ENCODE assay signal across 2 cellular contexts in genomic region chr6:699319-699718, GRCh38.
TF ChIP-seq lines count a peak whose summit lies in the region.

No MANE protein-coding gene starts in this region.

TF ChIP-seq in IMR-90, 13 proteins besides CTCF, POLR2A, EP300 and RAD21:
- TF ChIP-seq CHD1 (IDR thresholded peaks at IDR 0.05; ENCODE audit: low read depth, low read length) = no peak
- TF ChIP-seq, protein P1, sequence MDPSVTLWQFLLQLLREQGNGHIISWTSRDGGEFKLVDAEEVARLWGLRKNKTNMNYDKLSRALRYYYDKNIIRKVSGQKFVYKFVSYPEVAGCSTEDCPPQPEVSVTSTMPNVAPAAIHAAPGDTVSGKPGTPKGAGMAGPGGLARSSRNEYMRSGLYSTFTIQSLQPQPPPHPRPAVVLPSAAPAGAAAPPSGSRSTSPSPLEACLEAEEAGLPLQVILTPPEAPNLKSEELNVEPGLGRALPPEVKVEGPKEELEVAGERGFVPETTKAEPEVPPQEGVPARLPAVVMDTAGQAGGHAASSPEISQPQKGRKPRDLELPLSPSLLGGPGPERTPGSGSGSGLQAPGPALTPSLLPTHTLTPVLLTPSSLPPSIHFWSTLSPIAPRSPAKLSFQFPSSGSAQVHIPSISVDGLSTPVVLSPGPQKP (IDR thresholded peaks at IDR 0.05; ENCODE audit: borderline replicate concordance, low read depth, low read length) = no peak
- no peak for TF ChIP-seq MAZ (IDR thresholded peaks at IDR 0.05; ENCODE audit: borderline replicate concordance, low read depth, low read length)
TF ChIP-seq in IMR-90: peak in this region for 0.

TF ChIP-seq in HepG2, 621 proteins besides CTCF, POLR2A, EP300 and RAD21:
- TF ChIP-seq ZNF3 (CRISPR knock-in tag; IDR thresholded peaks at IDR 0.05) (no peak), ZNF121 (CRISPR knock-in tag; IDR thresholded peaks at IDR 0.05) (peak; percentile 65), ZNF282 (IDR thresholded peaks at IDR 0.05; ENCODE audit: partially characterized antibody) (no peak)
